8 cellular contexts compared by ENCODE assay signal in the genomic region with DNA sequence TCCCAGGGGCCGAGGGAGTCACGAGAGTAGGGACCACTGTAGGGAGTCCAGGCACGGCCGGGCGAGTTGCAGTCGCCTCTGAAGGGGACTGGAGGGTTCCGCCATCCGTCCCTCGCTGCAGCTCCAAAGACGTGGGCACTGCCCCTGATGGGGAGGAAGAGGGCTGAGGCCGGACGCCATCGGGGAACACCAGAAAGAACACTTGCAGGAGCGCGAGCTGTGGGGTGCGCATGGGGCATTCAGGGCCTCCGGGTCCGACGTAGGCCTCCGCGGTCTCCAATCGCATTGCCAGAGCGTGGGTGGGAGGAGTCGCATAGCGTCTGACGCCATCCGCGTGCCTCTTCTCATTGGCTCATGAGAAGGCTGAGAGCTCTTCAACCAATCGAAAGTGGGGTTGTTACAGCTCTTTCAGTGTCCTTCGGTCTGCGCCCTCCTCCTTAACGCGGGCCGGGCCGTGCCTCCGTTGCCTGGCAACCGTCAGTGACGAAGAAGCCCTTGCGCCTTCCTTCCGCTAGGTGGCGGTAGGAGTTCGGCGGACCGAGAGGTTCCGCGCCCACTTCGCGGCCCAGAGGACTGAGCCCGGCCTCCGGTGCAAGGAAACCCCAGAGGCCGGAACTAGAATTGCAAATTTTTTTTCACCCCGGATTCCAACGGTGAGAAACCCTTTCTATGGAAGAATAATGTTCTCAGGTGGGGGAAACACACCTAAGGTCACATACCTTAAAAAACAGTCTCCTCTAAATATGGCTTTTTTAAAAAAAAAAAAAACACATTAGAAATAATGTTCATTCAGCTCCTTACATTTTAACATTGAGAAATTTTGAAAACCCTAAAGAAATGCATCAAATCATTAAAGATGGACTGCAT. TPM values are rescaled to one million over a fixed set of nuclear protein-coding genes. Genes with fewer than 3 reads are reported as not detected.
DNase-seq lines count a peak whose midpoint lies in the region; ATAC-seq, FAIRE-seq and TF ChIP-seq lines count a peak whose summit lies in the region.

A gene with protein sequence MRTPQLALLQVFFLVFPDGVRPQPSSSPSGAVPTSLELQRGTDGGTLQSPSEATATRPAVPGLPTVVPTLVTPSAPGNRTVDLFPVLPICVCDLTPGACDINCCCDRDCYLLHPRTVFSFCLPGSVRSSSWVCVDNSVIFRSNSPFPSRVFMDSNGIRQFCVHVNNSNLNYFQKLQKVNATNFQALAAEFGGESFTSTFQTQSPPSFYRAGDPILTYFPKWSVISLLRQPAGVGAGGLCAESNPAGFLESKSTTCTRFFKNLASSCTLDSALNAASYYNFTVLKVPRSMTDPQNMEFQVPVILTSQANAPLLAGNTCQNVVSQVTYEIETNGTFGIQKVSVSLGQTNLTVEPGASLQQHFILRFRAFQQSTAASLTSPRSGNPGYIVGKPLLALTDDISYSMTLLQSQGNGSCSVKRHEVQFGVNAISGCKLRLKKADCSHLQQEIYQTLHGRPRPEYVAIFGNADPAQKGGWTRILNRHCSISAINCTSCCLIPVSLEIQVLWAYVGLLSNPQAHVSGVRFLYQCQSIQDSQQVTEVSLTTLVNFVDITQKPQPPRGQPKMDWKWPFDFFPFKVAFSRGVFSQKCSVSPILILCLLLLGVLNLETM (minus strand): TSS at position 260 of the 867 bp plus-strand sequence. CDS start 28 bp downstream, at position 232.

- H3K9me3 ChIP-seq in BLaER1 = peaks cover 6% of the 10 kb centered on the region

- H3K4me1 ChIP-seq in BLaER1 = peaks cover 21% of the 10 kb centered on the region

- H3K9ac ChIP-seq in BLaER1 = peak within 1 kb of the TSS; percentile 87

- H3K27ac ChIP-seq in BLaER1 (peak within 1 kb of the TSS; percentile 62), coronary artery (peak within 1 kb of the TSS; percentile 62 to 90)

- peak; percentile 81 for DNase-seq in GM19239 (ENCODE audit: insufficient read length, low spot score)
- DNase-seq in NCI-H526 (lab: John Stamatoyannopoulos, UW) = peak; percentile 95 to 98
- DNase-seq in activated CD4-positive, alpha-beta T cell treated with anti-CD3 and anti-CD28 coated beads, Interleukin-2, amount 10 ng/mL, durations not matched to agents 24 days and 14 days = peak; percentile 99
- peak; percentile 98 for DNase-seq in coronary artery (ENCODE audit: low spot score)
- peak; percentile 96 to 98 for DNase-seq in left colon
- peak; percentile 89 to 93 for DNase-seq in stimulated activated CD4-positive, alpha-beta T cell treated with anti-CD3 and anti-CD28 coated beads, Interleukin-2, amount 100 ng/mL, for 24 hours

- peak within 1 kb of the TSS; percentile 97 for H3K27ac Mint-ChIP-seq in activated CD4-positive, alpha-beta T cell treated with anti-CD3 and anti-CD28 coated beads, Interleukin-2, amount 10 ng/mL, durations not matched to agents 24 days and 14 days

- TF ChIP-seq CTCF in coronary artery (IDR thresholded peaks at IDR 0.05) = peak; percentile 96

- peak within 1 kb of the TSS; percentile 99 for H3K4me3 Mint-ChIP-seq in activated CD4-positive, alpha-beta T cell treated with anti-CD3 and anti-CD28 coated beads, Interleukin-2, amount 10 ng/mL, durations not matched to agents 24 days and 14 days

- H3K9me3 Mint-ChIP-seq in activated CD4-positive, alpha-beta T cell treated with anti-CD3 and anti-CD28 coated beads, Interleukin-2, amount 10 ng/mL, durations not matched to agents 24 days and 14 days = no peaks in the 10 kb centered on the region

- FAIRE-seq in GM19239 (lab: Jason Lieb, UNC) = peak; percentile 100

- peak within 1 kb of the TSS; percentile 88 for H3K4me3 ChIP-seq in BLaER1
- peak within 1 kb of the TSS; percentile 97 for H3K4me3 ChIP-seq in coronary artery

- H3K36me3 ChIP-seq in BLaER1 = peaks cover 33% of the 10 kb centered on the region

- H3K36me3 Mint-ChIP-seq in activated CD4-positive, alpha-beta T cell treated with anti-CD3 and anti-CD28 coated beads, Interleukin-2, amount 10 ng/mL, durations not matched to agents 24 days and 14 days (ENCODE audit: low read depth) = peaks cover 35% of the 10 kb centered on the region

- ATAC-seq in HG03460 (IDR thresholded peaks at IDR 0.05; ENCODE audit: unreplicated experiment) (peak; percentile 98), left colon (peak; percentile 99)

- H3K4me2 ChIP-seq in BLaER1 = peak within 1 kb of the TSS; percentile 96

- H3K27me3 Mint-ChIP-seq in activated CD4-positive, alpha-beta T cell treated with anti-CD3 and anti-CD28 coated beads, Interleukin-2, amount 10 ng/mL, durations not matched to agents 24 days and 14 days = no peaks in the 10 kb centered on the region

- no peaks in the 10 kb centered on the region for H3K27me3 ChIP-seq in BLaER1

- H3K4me1 Mint-ChIP-seq in activated CD4-positive, alpha-beta T cell treated with anti-CD3 and anti-CD28 coated beads, Interleukin-2, amount 10 ng/mL, durations not matched to agents 24 days and 14 days = peaks cover 31% of the 10 kb centered on the region

- H4K20me1 ChIP-seq in BLaER1 = peaks cover 20% of the 10 kb centered on the region; the same call in 1 of the 2 replicates

- intact Hi-C loops in activated CD4-positive, alpha-beta T cell treated with anti-CD3 and anti-CD28 coated beads, Interleukin-2, amount 10 ng/mL, durations not matched to agents 24 days and 14 days (cut with micrococcal nuclease) = loop anchor here (1.0 to 5.0 kb wide), 8 partner anchors 38 to 893 kb away; a partner anchor contains a TSS
- intact Hi-C loops in left colon (cut with DNase I, micrococcal nuclease) = loop anchor here in 1 of 2 donors (5.0 kb wide), 1 partner anchor 148 kb away; no protein-coding TSS in a partner anchor

RNA-seq across cellular contexts. Expression of the gene that starts here (rescaled TPM):
- 42.7 and 44.6 TPM in 2 replicates for total RNA-seq in activated CD4-positive, alpha-beta T cell treated with anti-CD3 and anti-CD28 coated beads, Interleukin-2, amount 10 ng/mL, durations not matched to agents 24 days and 14 days
- total RNA-seq in left colon = 10 to 100 TPM; 26.6 to 29.6 TPM

Comparison
In these comparisons a context has a peak if more than half of its experiments do, and no peak if none do; other contexts are left out.
1. Peak in every context shown above with its lines: DNase-seq, ATAC-seq, H3K4me3 ChIP-seq and H3K27ac ChIP-seq.